ENCODE assay signal across 1 cellular context in the genomic region with DNA sequence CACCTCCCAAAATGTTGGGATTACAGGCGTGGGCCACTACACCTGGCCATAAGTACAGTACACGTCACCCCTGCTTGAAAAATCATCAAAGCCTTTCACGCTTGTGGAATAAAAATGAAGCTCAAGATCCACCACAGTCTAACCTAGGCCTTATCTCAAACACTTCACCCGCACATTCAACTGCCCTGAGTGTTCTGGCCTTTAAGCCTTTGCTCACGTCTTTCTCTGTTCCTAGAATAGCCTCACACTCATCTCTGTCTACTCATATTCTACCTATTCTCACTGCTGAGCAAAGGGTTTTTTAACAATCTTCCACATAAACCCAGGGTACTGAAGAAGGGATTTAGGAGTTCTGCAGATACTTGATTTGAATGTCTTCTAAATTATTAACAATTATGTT.
TF ChIP-seq lines count a peak whose summit lies in the region.

No MANE protein-coding gene starts in this region.

TF ChIP-seq in GM23338, 12 proteins besides CTCF, POLR2A, EP300 and RAD21 (continued from another document):
- TF ChIP-seq, protein P1, sequence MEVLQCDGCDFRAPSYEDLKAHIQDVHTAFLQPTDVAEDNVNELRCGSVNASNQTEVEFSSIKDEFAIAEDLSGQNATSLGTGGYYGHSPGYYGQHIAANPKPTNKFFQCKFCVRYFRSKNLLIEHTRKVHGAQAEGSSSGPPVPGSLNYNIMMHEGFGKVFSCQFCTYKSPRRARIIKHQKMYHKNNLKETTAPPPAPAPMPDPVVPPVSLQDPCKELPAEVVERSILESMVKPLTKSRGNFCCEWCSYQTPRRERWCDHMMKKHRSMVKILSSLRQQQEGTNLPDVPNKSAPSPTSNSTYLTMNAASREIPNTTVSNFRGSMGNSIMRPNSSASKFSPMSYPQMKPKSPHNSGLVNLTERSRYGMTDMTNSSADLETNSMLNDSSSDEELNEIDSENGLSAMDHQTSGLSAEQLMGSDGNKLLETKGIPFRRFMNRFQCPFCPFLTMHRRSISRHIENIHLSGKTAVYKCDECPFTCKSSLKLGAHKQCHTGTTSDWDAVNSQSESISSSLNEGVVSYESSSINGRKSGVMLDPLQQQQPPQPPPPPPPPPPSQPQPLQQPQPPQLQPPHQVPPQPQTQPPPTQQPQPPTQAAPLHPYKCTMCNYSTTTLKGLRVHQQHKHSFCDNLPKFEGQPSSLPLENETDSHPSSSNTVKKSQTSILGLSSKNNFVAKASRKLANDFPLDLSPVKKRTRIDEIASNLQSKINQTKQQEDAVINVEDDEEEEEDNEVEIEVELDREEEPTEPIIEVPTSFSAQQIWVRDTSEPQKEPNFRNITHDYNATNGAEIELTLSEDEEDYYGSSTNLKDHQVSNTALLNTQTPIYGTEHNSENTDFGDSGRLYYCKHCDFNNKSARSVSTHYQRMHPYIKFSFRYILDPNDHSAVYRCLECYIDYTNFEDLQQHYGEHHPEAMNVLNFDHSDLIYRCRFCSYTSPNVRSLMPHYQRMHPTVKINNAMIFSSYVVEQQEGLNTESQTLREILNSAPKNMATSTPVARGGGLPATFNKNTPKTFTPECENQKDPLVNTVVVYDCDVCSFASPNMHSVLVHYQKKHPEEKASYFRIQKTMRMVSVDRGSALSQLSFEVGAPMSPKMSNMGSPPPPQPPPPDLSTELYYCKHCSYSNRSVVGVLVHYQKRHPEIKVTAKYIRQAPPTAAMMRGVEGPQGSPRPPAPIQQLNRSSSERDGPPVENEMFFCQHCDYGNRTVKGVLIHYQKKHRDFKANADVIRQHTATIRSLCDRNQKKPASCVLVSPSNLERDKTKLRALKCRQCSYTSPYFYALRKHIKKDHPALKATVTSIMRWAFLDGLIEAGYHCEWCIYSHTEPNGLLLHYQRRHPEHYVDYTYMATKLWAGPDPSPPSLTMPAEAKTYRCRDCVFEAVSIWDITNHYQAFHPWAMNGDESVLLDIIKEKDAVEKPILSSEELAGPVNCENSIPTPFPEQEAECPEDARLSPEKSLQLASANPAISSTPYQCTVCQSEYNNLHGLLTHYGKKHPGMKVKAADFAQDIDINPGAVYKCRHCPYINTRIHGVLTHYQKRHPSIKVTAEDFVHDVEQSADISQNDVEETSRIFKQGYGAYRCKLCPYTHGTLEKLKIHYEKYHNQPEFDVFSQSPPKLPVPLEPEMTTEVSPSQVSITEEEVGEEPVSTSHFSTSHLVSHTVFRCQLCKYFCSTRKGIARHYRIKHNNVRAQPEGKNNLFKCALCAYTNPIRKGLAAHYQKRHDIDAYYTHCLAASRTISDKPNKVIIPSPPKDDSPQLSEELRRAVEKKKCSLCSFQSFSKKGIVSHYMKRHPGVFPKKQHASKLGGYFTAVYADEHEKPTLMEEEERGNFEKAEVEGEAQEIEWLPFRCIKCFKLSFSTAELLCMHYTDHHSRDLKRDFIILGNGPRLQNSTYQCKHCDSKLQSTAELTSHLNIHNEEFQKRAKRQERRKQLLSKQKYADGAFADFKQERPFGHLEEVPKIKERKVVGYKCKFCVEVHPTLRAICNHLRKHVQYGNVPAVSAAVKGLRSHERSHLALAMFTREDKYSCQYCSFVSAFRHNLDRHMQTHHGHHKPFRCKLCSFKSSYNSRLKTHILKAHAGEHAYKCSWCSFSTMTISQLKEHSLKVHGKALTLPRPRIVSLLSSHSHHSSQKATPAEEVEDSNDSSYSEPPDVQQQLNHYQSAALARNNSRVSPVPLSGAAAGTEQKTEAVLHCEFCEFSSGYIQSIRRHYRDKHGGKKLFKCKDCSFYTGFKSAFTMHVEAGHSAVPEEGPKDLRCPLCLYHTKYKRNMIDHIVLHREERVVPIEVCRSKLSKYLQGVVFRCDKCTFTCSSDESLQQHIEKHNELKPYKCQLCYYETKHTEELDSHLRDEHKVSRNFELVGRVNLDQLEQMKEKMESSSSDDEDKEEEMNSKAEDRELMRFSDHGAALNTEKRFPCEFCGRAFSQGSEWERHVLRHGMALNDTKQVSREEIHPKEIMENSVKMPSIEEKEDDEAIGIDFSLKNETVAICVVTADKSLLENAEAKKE (CRISPR knock-in tag; IDR thresholded peaks at IDR 0.05) = no peak
